Comparison of ENCODE assay signal across 9 cellular contexts in genomic region chr1:1351511-1352427, GRCh38. TPM values are rescaled to one million over a fixed set of nuclear protein-coding genes. Genes with fewer than 3 reads are reported as not detected.
DNase-seq lines count a peak whose midpoint lies in the region; ATAC-seq and TF ChIP-seq lines count a peak whose summit lies in the region.
"Had no signal": no experiment of that assay in that cellular context is flagged by ENCODE, and none has a peak within 500 bp of the region (broad histone marks: within the 10 kb centered on the region; RNA-seq: fewer than 3 reads in every experiment).

No MANE protein-coding gene starts in this region.

- H3K4me1 Mint-ChIP-seq in effector memory CD8-positive, alpha-beta T cell (ENCODE audit: low read depth in 2 of 2) = peaks cover 6 to 10% of the 10 kb centered on the region in 2 donors
- H3K4me1 Mint-ChIP-seq in natural killer cell = peaks cover 0 to 30% of the 10 kb centered on the region in 2 donors

- H3K9me2 ChIP-seq in Karpas-422 (replicated peaks; ENCODE audit: insufficient read depth, low read length) = no peaks in the 10 kb centered on the region

- peak overlapping the region; percentile 33; the same call in 1 of the 2 replicates for H3K9ac ChIP-seq in Karpas-422 (ENCODE audit: low read length)

- H3K79me2 ChIP-seq in Karpas-422 (ENCODE audit: low read length) = peaks cover 21% of the 10 kb centered on the region

- DNase-seq in AG10803 (ENCODE audit: low read depth) (peak; percentile 51), Karpas-422 (no peak), natural killer cell (no peak), posterior vena cava (ENCODE audit: low spot score) (no peak), GM19238 (ENCODE audit: insufficient read length, low spot score) (no peak)
- DNase-seq in effector memory CD8-positive, alpha-beta T cell = no peak

- peak overlapping the region in 1 of 2 donors; percentile 33 for H3K27ac Mint-ChIP-seq in effector memory CD8-positive, alpha-beta T cell
- peak overlapping the region in 1 of 2 donors; percentile 40 for H3K27ac Mint-ChIP-seq in natural killer cell

- H3K27me3 ChIP-seq in Karpas-422 (ENCODE audit: low read length) = no peaks in the 10 kb centered on the region

- H4K20me1 ChIP-seq in Karpas-422 (ENCODE audit: insufficient read depth, low read depth, low read length) = peaks cover 20% of the 10 kb centered on the region; the same call in 1 of the 2 replicates

- H3K4me3 ChIP-seq in AG10803 (ENCODE audit: low read length) (peak overlapping the region; percentile 31), Karpas-422 (ENCODE audit: low read length) (peak overlapping the region; percentile 3; the same call in 1 of the 2 replicates)

- peaks cover 9 to 29% of the 10 kb centered on the region in 2 donors for H3K27me3 Mint-ChIP-seq in effector memory CD8-positive, alpha-beta T cell
- peaks cover 0 to 3% of the 10 kb centered on the region in 2 donors for H3K27me3 Mint-ChIP-seq in natural killer cell (ENCODE audit: low read depth in 2 of 2)

- peak overlapping the region; percentile 57 to 66 for H3K4me3 Mint-ChIP-seq in effector memory CD8-positive, alpha-beta T cell
- H3K4me3 Mint-ChIP-seq in natural killer cell = peak overlapping the region; percentile 60

- peaks cover 37% of the 10 kb centered on the region for H3K4me1 ChIP-seq in Karpas-422 (ENCODE audit: low read length)

- no peaks in the 10 kb centered on the region for H3K9me3 ChIP-seq in Karpas-422 (ENCODE audit: low read length)

- no peak overlapping the region for H2AFZ ChIP-seq in Karpas-422 (ENCODE audit: low read length)

- no peak overlapping the region for H3K27ac ChIP-seq in Karpas-422 (ENCODE audit: low read length)

- intact Hi-C loops in natural killer cell (cut with micrococcal nuclease) = no loop called here
- intact Hi-C loops in posterior vena cava (cut with DNase I) = no loop called here

- H3K36me3 ChIP-seq in Karpas-422 (ENCODE audit: insufficient read depth, low read length) = no peaks in the 10 kb centered on the region

- peaks cover 9% of the 10 kb centered on the region for H3K36me3 Mint-ChIP-seq in effector memory CD8-positive, alpha-beta T cell (ENCODE audit: insufficient read depth)
- no peaks in the 10 kb centered on the region for H3K36me3 Mint-ChIP-seq in natural killer cell

- no peak for ATAC-seq in effector memory CD8-positive, alpha-beta T cell (replicated peaks)
- ATAC-seq in natural killer cell = no peak
- no peak for ATAC-seq in GM19463 (IDR thresholded peaks at IDR 0.05; ENCODE audit: unreplicated experiment)
- no peak for ATAC-seq in GM18907 (IDR thresholded peaks at IDR 0.05; ENCODE audit: unreplicated experiment)
- ATAC-seq: activated CD4-positive, CD25-positive, alpha-beta regulatory T cell treated with anti-CD3 and anti-CD28 coated beads, Interleukin-2, amount 50 U/mL, for 24 hours had no signal

- TF ChIP-seq CTCF in AG10803 (conservative IDR thresholded peaks at IDR 0.05; ENCODE audit: low read length) = no peak
- no peak for TF ChIP-seq CTCF in natural killer cell (IDR thresholded peaks at IDR 0.05)

- peak overlapping the region; percentile 29 for H3K4me2 ChIP-seq in Karpas-422 (ENCODE audit: low read depth, low read length, poor library complexity, severe bottlenecking)

- no peaks in the 10 kb centered on the region for H3K9me3 Mint-ChIP-seq in effector memory CD8-positive, alpha-beta T cell
- H3K9me3 Mint-ChIP-seq in natural killer cell = no peaks in the 10 kb centered on the region

RNA-seq across cellular contexts. Expression of gene DVL1, which starts 2.6 kb away (rescaled TPM):
- 36.0 and 104 TPM in 2 replicates for total RNA-seq in Karpas-422 (2014; rRNA removed; shearing (Covaris generic); ENCODE audit: low replicate concordance)
- 10 to 100 TPM; 33.8 to 41.9 (median 35.6) TPM for total RNA-seq in natural killer cell
- 10 to 100 TPM; 45.9 to 61.9 TPM for total RNA-seq in posterior vena cava

RNA-seq across cellular contexts. Expression of gene MXRA8, which starts 6.6 kb away (rescaled TPM):
- not detected in 2 replicates for total RNA-seq in Karpas-422 (2014; rRNA removed; shearing (Covaris generic); ENCODE audit: low replicate concordance)
- total RNA-seq in natural killer cell (under 1 TPM in 1 of 3 donors, not detected in 2; 0.26 TPM), posterior vena cava (100 to 1,000 TPM; 104 to 174 TPM)

RNA-seq across cellular contexts. Expression of gene TAS1R3, which starts 20.7 kb away (rescaled TPM):
- 49.2 and 82.6 TPM in 2 replicates for total RNA-seq in Karpas-422 (2014; rRNA removed; shearing (Covaris generic); ENCODE audit: low replicate concordance)
- total RNA-seq in natural killer cell (1 to 10 TPM in 2 of 3 donors, under 1 TPM in 1; 0.66 to 1.4 (median 1.3) TPM), posterior vena cava (under 1 TPM in 1 of 2 donors, not detected in 1; 0.09 TPM)

RNA-seq across cellular contexts. Expression of gene AURKAIP1, which starts 23.2 kb away (rescaled TPM):
- total RNA-seq in Karpas-422 (2014; rRNA removed; shearing (Covaris generic); ENCODE audit: low replicate concordance) = 49.1 and 150 TPM in 2 replicates
- 10 to 100 TPM; 60.0 to 76.3 (median 64.6) TPM for total RNA-seq in natural killer cell
- total RNA-seq in posterior vena cava = 10 to 100 TPM; 70.9 to 78.8 TPM

RNA-seq across cellular contexts. Expression of gene CPTP, which starts 27.2 kb away (rescaled TPM):
- total RNA-seq in Karpas-422 (2014; rRNA removed; shearing (Covaris generic); ENCODE audit: low replicate concordance) = 35.0 and 74.7 TPM in 2 replicates
- 10 to 100 TPM in 2 of 3 donors, 1 to 10 TPM in 1; 8.0 to 14.6 (median 12.3) TPM for total RNA-seq in natural killer cell
- total RNA-seq in posterior vena cava = 10 to 100 TPM; 11.6 to 14.1 TPM

Comparison
In these comparisons a context has a peak if more than half of its experiments do, and no peak if none do; other contexts are left out.
1. RNA of gene MXRA8, which starts 6.6 kb away (total RNA-seq): 104 to 174 TPM in posterior vena cava; not detected in Karpas-422 and 0.26 TPM in natural killer cell; every median in the first group is over 10 times any median in the second.
2. RNA of gene TAS1R3, which starts 20.7 kb away (total RNA-seq): 49.2 to 82.6 TPM in Karpas-422; 0.66 to 1.4 TPM in natural killer cell and 0.09 TPM in posterior vena cava; every median in the first group is over 10 times any median in the second.